ENCODE assay signal across 9 cellular contexts in the genomic region with DNA sequence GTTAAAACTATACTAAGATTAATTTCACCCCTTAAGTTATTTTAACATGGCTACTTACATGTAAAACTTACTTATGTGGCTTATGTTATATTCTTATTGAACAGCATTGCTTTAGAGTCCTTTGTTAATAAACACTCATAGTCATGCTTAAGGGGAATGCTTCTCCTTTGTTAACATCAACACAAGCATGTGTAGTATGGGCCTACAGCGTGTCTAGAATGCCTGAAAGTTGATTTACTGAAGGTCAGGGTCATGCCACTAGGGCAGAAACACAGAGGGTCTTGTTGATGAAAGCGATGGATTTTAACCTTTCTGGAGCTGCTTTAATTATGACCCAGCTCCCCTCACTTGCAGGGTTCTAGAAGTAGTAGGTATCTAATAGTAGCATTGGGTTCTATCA.
"Had no signal": no experiment of that assay in that cellular context is flagged by ENCODE, and none has a peak within 500 bp of the region (broad histone marks: within the 10 kb centered on the region; RNA-seq: fewer than 3 reads in every experiment).

No MANE protein-coding gene starts in this region.

- H3K27ac ChIP-seq: GM23248, HL-60 had no signal

- H3K9ac ChIP-seq: GM23248 had no signal

- DNase-seq: GM23248, GOT3, H7, HFFc6, IMR-90 had no signal

- H2AFZ ChIP-seq: GM23248 had no signal

- ATAC-seq: HCT116, K562 had no signal

- H3K4me3 ChIP-seq: GM23248, HAP-1, K562 had no signal

- H3K4me1 ChIP-seq: HAP-1 had no signal

- H3K36me3 ChIP-seq: HAP-1 had no signal
